In genomic region chr18:58779514-58779913, GRCh38 we compare ENCODE assay signal across 1 cellular context.
TF ChIP-seq lines count a peak whose summit lies in the region.

No MANE protein-coding gene starts in this region.

TF ChIP-seq in IMR-90, 13 proteins besides CTCF, POLR2A, EP300 and RAD21 (continued from another document):
- no peak for TF ChIP-seq CHD1 (IDR thresholded peaks at IDR 0.05; ENCODE audit: low read depth, low read length)
